1 cellular context compared by ENCODE assay signal in genomic region chr5:63878788-63879187, GRCh38.
TF ChIP-seq lines count a peak whose summit lies in the region.

No MANE protein-coding gene starts in this region.

TF ChIP-seq in WTC11, 78 proteins besides CTCF, POLR2A, EP300 and RAD21 (continued from another document):
- TF ChIP-seq ZNF532 (CRISPR knock-in tag; IDR thresholded peaks at IDR 0.05; ENCODE audit: borderline replicate concordance) (no peak), IRF2 (CRISPR knock-in tag; IDR thresholded peaks at IDR 0.05; ENCODE audit: borderline replicate concordance, low read depth) (no peak), CREM (CRISPR knock-in tag; IDR thresholded peaks at IDR 0.05) (no peak), MXD4 (CRISPR knock-in tag; IDR thresholded peaks at IDR 0.05; ENCODE audit: borderline replicate concordance) (no peak), FOXJ3 (CRISPR knock-in tag; IDR thresholded peaks at IDR 0.05; ENCODE audit: borderline replicate concordance) (no peak), ZNF121 (CRISPR knock-in tag; IDR thresholded peaks at IDR 0.05) (no peak)
TF ChIP-seq in WTC11: peak in this region for 0.
